Comparison of ENCODE assay signal across 16 cellular contexts in the genomic region with DNA sequence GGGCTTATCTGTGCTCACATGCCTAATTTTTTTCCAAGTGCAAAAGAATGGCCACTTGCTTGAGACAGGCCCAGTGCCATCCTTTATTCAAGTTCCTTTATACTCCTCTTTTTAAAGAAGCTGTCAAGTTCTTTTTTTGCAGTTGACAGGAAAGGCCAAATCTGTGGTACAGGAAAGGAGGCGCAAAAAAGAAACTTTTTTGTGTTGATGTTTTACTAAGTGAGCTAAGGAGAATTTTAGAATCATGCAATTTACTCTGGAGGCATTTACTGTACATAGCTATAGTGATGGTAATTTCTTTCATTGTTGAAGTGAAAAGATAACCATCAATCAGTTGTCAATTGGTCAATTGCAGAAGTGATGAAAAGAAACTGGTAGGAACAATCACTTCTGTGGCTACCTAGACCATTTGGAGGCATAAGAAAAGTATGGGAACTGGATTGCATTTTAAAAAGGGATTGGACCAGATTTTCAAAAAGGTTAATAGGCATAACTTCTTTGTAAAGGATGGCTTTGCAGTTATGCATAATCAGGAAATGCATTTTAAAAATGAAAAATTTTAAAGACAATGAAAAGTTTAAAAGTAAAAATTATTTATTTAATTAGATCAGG.
"Had no signal": no experiment of that assay in that cellular context is flagged by ENCODE, and none has a peak within 500 bp of the region (broad histone marks: within the 10 kb centered on the region; RNA-seq: fewer than 3 reads in every experiment).

No MANE protein-coding gene starts in this region.

- H3K4me1 ChIP-seq: colonic mucosa, foreskin keratinocyte had no signal

- H3K27me3 ChIP-seq: colonic mucosa, foreskin keratinocyte had no signal

- DNase-seq: activated CD4-positive, alpha-beta T cell treated with anti-CD3 and anti-CD28 coated beads, Interleukin-2, amount 50 U/mL, for 1 hour; activated CD8-positive, alpha-beta memory T cell treated with anti-CD3 and anti-CD28 coated beads for 24 hours; activated naive CD8-positive, alpha-beta T cell treated with anti-CD3 and anti-CD28 coated beads for 36 hours; central memory CD4-positive, alpha-beta T cell; colonic mucosa; effector CD8-positive, alpha-beta T cell; foreskin keratinocyte; naive B cell; posterior cingulate gyrus; retina; stimulated activated CD4-positive, alpha-beta T cell treated with anti-CD3 and anti-CD28 coated beads, Interleukin-15, amount 100 ng/mL, for 24 hours; stimulated activated CD4-positive, alpha-beta T cell treated with anti-CD3 and anti-CD28 coated beads, Interleukin-4, amount 100 ng/mL, for 1 hour; stimulated activated naive CD4-positive, alpha-beta T cell; trophoblast cell had no signal

- H3K9me3 ChIP-seq: colonic mucosa had no signal

- ATAC-seq: foreskin keratinocyte had no signal

- H3K4me3 ChIP-seq: colonic mucosa, lung, skin epidermis had no signal

- H3K27ac ChIP-seq: colonic mucosa, foreskin keratinocyte, skin epidermis had no signal

- H3K36me3 ChIP-seq: colonic mucosa had no signal
